In genomic region chr17:62625870-62626200, GRCh38 we compare ENCODE assay signal across 12 cellular contexts. TPM values are rescaled to one million over a fixed set of nuclear protein-coding genes. Genes with fewer than 3 reads are reported as not detected.
A peak's percentile ranks its signal among the peaks of the same experiment; 100 is the strongest.
DNase-seq lines count a peak whose midpoint lies in the region; ATAC-seq, FAIRE-seq and TF ChIP-seq lines count a peak whose summit lies in the region.
"Had no signal": no experiment of that assay in that cellular context is flagged by ENCODE, and none has a peak within 500 bp of the region (broad histone marks: within the 10 kb centered on the region; RNA-seq: fewer than 3 reads in every experiment).

No MANE protein-coding gene starts in this region.

- H3K27me3 Mint-ChIP-seq in central memory CD8-positive, alpha-beta T cell: peaks cover 45% of the 10 kb centered on the region
- peaks cover 23 to 24% of the 10 kb centered on the region in 2 donors for H3K27me3 Mint-ChIP-seq in natural killer cell (ENCODE audit: low read depth in 2 of 2)

- intact Hi-C loops in HepG2 (cut with micrococcal nuclease; ENCODE audit: unreplicated experiment): no loop called here
- intact Hi-C loops in right lobe of liver (cut with DNase I): no loop called here
- intact Hi-C loops in natural killer cell (cut with micrococcal nuclease): no loop called here

- no peak overlapping the region for H3K27ac Mint-ChIP-seq in central memory CD8-positive, alpha-beta T cell (ENCODE audit: low read depth)
- H3K27ac Mint-ChIP-seq in natural killer cell: no peak overlapping the region

- H3K27me3 ChIP-seq in HepG2 (ENCODE audit: control insufficient read depth in 1 of 2, insufficient read depth in 2 of 2, low read length in 2 of 2): peaks cover 19 to 44% of the 10 kb centered on the region in 2 experiments; a peak in 4 of 5 replicates
- H3K27me3 ChIP-seq in right lobe of liver: no peaks in the 10 kb centered on the region

- H3K36me3 ChIP-seq in HepG2 (replicated peaks in 1 of 2; ENCODE audit: control insufficient read depth in 1 of 2, insufficient read depth in 2 of 2, low read length in 2 of 2): no peaks in the 10 kb centered on the region
- no peaks in the 10 kb centered on the region for H3K36me3 ChIP-seq in right lobe of liver
- H3K36me3 ChIP-seq: lower lobe of right lung had no signal

- peaks cover 6% of the 10 kb centered on the region for H3K36me3 Mint-ChIP-seq in central memory CD8-positive, alpha-beta T cell (ENCODE audit: insufficient read depth)
- no peaks in the 10 kb centered on the region for H3K36me3 Mint-ChIP-seq in natural killer cell

- H3K4me3 ChIP-seq in HepG2 (replicated peaks in 1 of 3; ENCODE audit: insufficient read depth in 1 of 3, low read depth in 2 of 3, low read length in 3 of 3) (no peak overlapping the region), right lobe of liver (no peak overlapping the region)

- TF ChIP-seq EP300 in HepG2 (IDR thresholded peaks at IDR 0.05; ENCODE audit: low read depth in 2 of 2, low read length in 2 of 2): no peak
- TF ChIP-seq EP300 in HepG2 (CRISPR knock-in tag; IDR thresholded peaks at IDR 0.05; ENCODE audit: borderline replicate concordance): no peak

- TF ChIP-seq RAD21 in HepG2 (CRISPR knock-in tag; IDR thresholded peaks at IDR 0.05): no peak

- ATAC-seq in HepG2 (no peak), right lobe of liver (no peak), natural killer cell (no peak)
- ATAC-seq in central memory CD8-positive, alpha-beta T cell (replicated peaks; ENCODE audit: extremely low read depth, poor library complexity, severe bottlenecking): no peak

- H3K79me2 ChIP-seq in HepG2 (ENCODE audit: insufficient read depth, low read length): no peaks in the 10 kb centered on the region

- peaks cover 10% of the 10 kb centered on the region for H3K4me1 Mint-ChIP-seq in central memory CD8-positive, alpha-beta T cell
- H3K4me1 Mint-ChIP-seq in natural killer cell: peaks cover 5 to 7% of the 10 kb centered on the region in 2 donors

- H3K4me3 Mint-ChIP-seq in central memory CD8-positive, alpha-beta T cell: peak overlapping the region; percentile 75
- peak overlapping the region; percentile 62 for H3K4me3 Mint-ChIP-seq in natural killer cell

- H3K9me3 Mint-ChIP-seq in central memory CD8-positive, alpha-beta T cell: no peaks in the 10 kb centered on the region
- no peaks in the 10 kb centered on the region for H3K9me3 Mint-ChIP-seq in natural killer cell

- H3K4me1 ChIP-seq in HepG2 (ENCODE audit: insufficient read depth, low read length) (peaks cover 25% of the 10 kb centered on the region), right lobe of liver (peaks cover 0 to 10% (median 0%) of the 10 kb centered on the region in 4 donors)

- CTCF ChIA-PET in HepG2 (lab: Yijun Ruan, JAX; ENCODE audit: low intra/inter-chr PET ratio, low total read pairs): no interaction called here

- WGBS in HepG2 (ENCODE audit: low lambda C conversion rate): 53% methylated on average over 4 of the region's 4 CpGs
- no CpG with 5 or more reads among the region's 4 CpGs for WGBS in right lobe of liver (ENCODE audit: insufficient coverage, low coverage, low lambda C conversion rate, missing lambda C conversion rate)

- H3K27ac ChIP-seq in HepG2 (ENCODE audit: extremely low read length, insufficient read depth, low read length): no peak overlapping the region
- H3K27ac ChIP-seq in right lobe of liver: no peak overlapping the region

- TF ChIP-seq POLR2A in HepG2 (IDR thresholded peaks at IDR 0.05; ENCODE audit: insufficient read depth in 1 of 2, low read depth in 2 of 2, low read length in 2 of 2) (no peak), right lobe of liver (IDR thresholded peaks at IDR 0.05) (no peak)

- TF ChIP-seq CTCF in HepG2 (CRISPR knock-in tag; IDR thresholded peaks at IDR 0.05) (no peak), right lobe of liver (IDR thresholded peaks at IDR 0.05) (no peak), natural killer cell (IDR thresholded peaks at IDR 0.05) (no peak), GM13977 (IDR thresholded peaks at IDR 0.05; ENCODE audit: extremely low read depth, insufficient read depth, missing control alignments) (no peak)

- no peak overlapping the region for H3K9ac ChIP-seq in HepG2 (ENCODE audit: insufficient read depth, low read depth, low read length)

- no peak overlapping the region for H3K4me2 ChIP-seq in HepG2 (ENCODE audit: low read depth, low read length)

- POLR2A ChIA-PET in HepG2 (lab: Yijun Ruan, JAX): no interaction called here

- no peaks in the 10 kb centered on the region for H3K9me3 ChIP-seq in HepG2 (ENCODE audit: low read length)
- no peaks in the 10 kb centered on the region for H3K9me3 ChIP-seq in right lobe of liver
- H3K9me3 ChIP-seq: heart left ventricle, lower lobe of right lung had no signal

- no peak for FAIRE-seq in HepG2 (lab: Jason Lieb, UNC)

- BruUV-seq in HepG2 (replicated peaks; lab: Mats Ljungman, UMichigan): no TSS peak

- no peak overlapping the region for H2AFZ ChIP-seq in HepG2 (ENCODE audit: low read length)

- no peak for DNase-seq in HepG2 (ENCODE audit: low spot score)
- DNase-seq in right lobe of liver: no peak
- no peak for DNase-seq in central memory CD8-positive, alpha-beta T cell (ENCODE audit: low spot score in 2 of 2)
- DNase-seq in natural killer cell: no peak
- DNase-seq in ureter (ENCODE audit: low spot score): no peak
- DNase-seq in glomerular visceral epithelial cell (ENCODE audit: extremely low spot score): no peak
- no peak for DNase-seq in GM13977 (ENCODE audit: low spot score)
- no peak for DNase-seq in SIG-M5 (lab: John Stamatoyannopoulos, UW)
- DNase-seq: activated CD4-positive, alpha-beta T cell treated with anti-CD3 and anti-CD28 coated beads, Interleukin-2, amount 50 U/mL, for 48 hours; lower lobe of right lung; NCI-H1105 had no signal

- in situ Hi-C loops in HepG2 (cut with HindIII; ENCODE audit: extremely low pct_ligation_motif_present, low pct_unique_long_range_greater_than_20kb) (no loop called here), GM13977 (cut with MboI; ENCODE audit: low pct_unique_long_range_greater_than_20kb, low sequenced_read_pairs, unreplicated experiment) (no loop called here)

- H4K20me1 ChIP-seq in HepG2 (ENCODE audit: insufficient read depth, low read length): no peaks in the 10 kb centered on the region

TF ChIP-seq in HepG2, 621 proteins besides CTCF, POLR2A, EP300 and RAD21 (continues in another document):
- no peak for TF ChIP-seq DMAP1 (CRISPR knock-in tag; IDR thresholded peaks at IDR 0.05)
- no peak for TF ChIP-seq RFX1 (IDR thresholded peaks at IDR 0.05)
- TF ChIP-seq HMGXB3 (CRISPR knock-in tag; IDR thresholded peaks at IDR 0.05; ENCODE audit: borderline replicate concordance): no peak
- no peak for TF ChIP-seq ZFP36 (IDR thresholded peaks at IDR 0.05; ENCODE audit: borderline replicate concordance, low read depth, low read length, partially characterized antibody)

RNA-seq across cellular contexts. Expression of gene MRC2, which starts 1.6 kb away (rescaled TPM):
- not detected in 2 replicates for total RNA-seq in HepG2 (2016; rRNA removed; fragmentation: Illumina TruSeq; extraction: Trizol)
- not detected in 2 replicates for total RNA-seq in HepG2 (2016; cell fraction: cytosol; rRNA removed; fragmentation: Illumina TruSeq; extraction: Trizol; ENCODE audit: low read depth)
- not detected in 2 replicates for total RNA-seq in HepG2 (2016; cell fraction: insoluble cytoplasmic fraction; rRNA removed; fragmentation: Illumina TruSeq; extraction: Trizol)
- not detected in 2 replicates for total RNA-seq in HepG2 (2016; cell fraction: membrane; rRNA removed; fragmentation: Illumina TruSeq; extraction: Trizol)
- total RNA-seq in HepG2 (2016; cell fraction: nucleus; rRNA removed; fragmentation: Illumina TruSeq; extraction: Trizol): not detected in 2 replicates
- polyA plus RNA-seq in HepG2 (2011; rRNA removed): not detected in 2 replicates
- polyA plus RNA-seq in HepG2 (2011; cell fraction: cytosol; rRNA removed): not detected in 2 replicates
- 0.03 and 0.10 TPM in 2 replicates for polyA plus RNA-seq in HepG2 (2011; cell fraction: nucleus; rRNA removed)
- polyA plus RNA-seq in HepG2 (2012): 0.01 TPM in 1 of 2 replicates, not detected in the other
- polyA plus RNA-seq in HepG2 (2016; cell fraction: cytosol; fragmentation: Illumina TruSeq; extraction: Trizol; ENCODE audit: low read depth): not detected in 2 replicates
- polyA plus RNA-seq in HepG2 (2016; cell fraction: insoluble cytoplasmic fraction; fragmentation: Illumina TruSeq; extraction: Trizol; ENCODE audit: low read depth): not detected in 2 replicates
- polyA plus RNA-seq in HepG2 (2016; cell fraction: membrane; fragmentation: Illumina TruSeq; extraction: Trizol; ENCODE audit: low read depth): not detected in 2 replicates
- polyA plus RNA-seq in HepG2 (2016; cell fraction: nucleus; fragmentation: Illumina TruSeq; extraction: Trizol; ENCODE audit: insufficient read depth, low read depth): not detected in 2 replicates
- 0.04 and 20.3 TPM in 2 replicates for polyA minus RNA-seq in HepG2 (2011; rRNA and poly(A)+ RNA removed; ENCODE audit: low replicate concordance)
- polyA minus RNA-seq in HepG2 (2011; cell fraction: cytosol; rRNA and poly(A)+ RNA removed): 0.26 TPM in 1 of 2 replicates, not detected in the other
- 0.12 and 0.39 TPM in 2 replicates for polyA minus RNA-seq in HepG2 (2011; cell fraction: nucleus; rRNA and poly(A)+ RNA removed)
- 1 to 10 TPM; 1.7 to 7.4 (median 3.8) TPM for total RNA-seq in right lobe of liver
- under 1 TPM; 0.23 to 0.54 (median 0.50) TPM for total RNA-seq in natural killer cell
- 40.0 TPM for total RNA-seq in ureter
